In the genomic region with DNA sequence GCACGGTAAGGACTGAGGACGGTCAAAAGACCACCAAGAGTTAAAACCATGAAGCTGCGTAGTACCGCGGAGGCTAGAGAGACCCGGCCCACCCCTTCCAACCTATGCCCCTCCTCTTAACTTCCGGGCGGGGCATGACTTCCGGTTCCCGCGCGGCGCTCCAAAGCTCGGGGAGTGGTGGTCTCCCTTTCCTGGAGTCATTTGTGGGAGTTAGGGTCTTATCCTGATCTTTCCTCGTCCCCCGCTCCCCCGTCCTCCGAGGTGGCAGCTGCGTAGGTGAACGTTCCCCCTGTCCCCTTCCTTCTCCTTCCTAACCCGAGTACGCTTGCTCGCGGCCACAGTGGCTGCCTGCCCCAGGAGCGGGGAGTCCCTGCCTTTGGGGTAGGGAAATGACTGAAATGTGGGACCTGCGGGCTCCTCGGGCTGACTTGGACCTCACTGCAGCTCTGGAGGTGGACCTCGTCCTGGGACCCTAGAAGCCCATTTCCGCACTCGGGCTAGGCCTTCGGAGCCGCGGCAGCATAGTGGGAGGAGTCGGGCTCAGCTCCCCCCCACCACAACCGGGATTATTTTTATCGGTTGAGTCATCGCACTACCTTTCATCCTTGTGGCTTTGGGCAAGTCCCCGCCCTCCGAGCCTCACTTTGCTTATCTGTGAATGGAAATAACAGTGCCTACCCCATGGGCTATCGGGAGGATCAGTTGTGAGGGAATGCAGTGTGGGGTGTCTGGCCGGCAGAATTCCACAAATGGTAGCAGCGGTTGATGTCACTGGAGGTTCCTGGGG, we compare ENCODE assay signal across 8 cellular contexts. TPM values are rescaled to one million over a fixed set of nuclear protein-coding genes. Genes with fewer than 3 reads are reported as not detected.
DNase-seq lines count a peak whose midpoint lies in the region; ATAC-seq and TF ChIP-seq lines count a peak whose summit lies in the region.

No MANE protein-coding gene starts in this region.

- CTCF ChIA-PET in BJ (lab: Yijun Ruan, JAX), result interaction anchor here (0.7 to 1.3 kb wide), 7 partner anchors 13 to 391 kb away, joined by 3 to 4 read pairs (median 3); no protein-coding TSS in a partner anchor

- intact Hi-C loops in colonic mucosa (cut with DNase I), result no loop called here

- no peaks in the 10 kb centered on the region for H3K27me3 ChIP-seq in BJ (ENCODE audit: control insufficient read depth, insufficient read depth, low read length)
- no peaks in the 10 kb centered on the region for H3K27me3 ChIP-seq in colonic mucosa

- peak overlapping the region; percentile 99 to 100 for H3K9ac ChIP-seq in colonic mucosa (ENCODE audit: low read depth in 2 of 2, low read length in 2 of 2)

- POLR2A ChIA-PET in BJ (lab: Charles Lee), result interaction anchor here (0.8 to 1.0 kb wide), 2 partner anchors 26 to 225 kb away, joined by 3 read pairs; no protein-coding TSS in a partner anchor

- H3K4me3 ChIP-seq in BJ (ENCODE audit: low read depth, low read length) (peak overlapping the region; percentile 99), colonic mucosa (peak overlapping the region; percentile 78)

- H3K27ac ChIP-seq in colonic mucosa, result peak overlapping the region; percentile 99

- peaks cover 9% of the 10 kb centered on the region for H3K4me1 ChIP-seq in colonic mucosa

- ATAC-seq in GM19328 (IDR thresholded peaks at IDR 0.05; ENCODE audit: unreplicated experiment), result peak; percentile 67
- ATAC-seq in HG03460 (IDR thresholded peaks at IDR 0.05; ENCODE audit: unreplicated experiment), result peak; percentile 76

- TF ChIP-seq CTCF in BJ (IDR thresholded peaks at IDR 0.05; ENCODE audit: insufficient read depth, low read depth, low read length), result no peak
- TF ChIP-seq CTCF in colonic mucosa (IDR thresholded peaks at IDR 0.05), result no peak

- H3K9me3 ChIP-seq in colonic mucosa, result no peaks in the 10 kb centered on the region

- H3K36me3 ChIP-seq in BJ (ENCODE audit: control insufficient read depth, insufficient read depth, low read length), result peaks cover 2% of the 10 kb centered on the region; the same call in 1 of the 2 replicates
- no peaks in the 10 kb centered on the region for H3K36me3 ChIP-seq in colonic mucosa

- DNase-seq in BJ (ENCODE audit: low read depth), result no peak
- peak; percentile 12 to 88 for DNase-seq in NCI-H526 (lab: John Stamatoyannopoulos, UW)
- DNase-seq in activated CD4-positive, alpha-beta T cell treated with anti-CD3 and anti-CD28 coated beads for 48 hours, result peak; percentile 93
- DNase-seq in colonic mucosa, result peak; percentile 86
- peak; percentile 97 for DNase-seq in left kidney (ENCODE audit: low read depth, low spot score)
- DNase-seq in stimulated activated CD4-positive, alpha-beta T cell treated with anti-CD3 and anti-CD28 coated beads, Interleukin-1b, Interleukin-23, amount 100 ng/mL, for 4 hours (ENCODE audit: low read depth in 2 of 2), result peak; percentile 72 to 83

RNA-seq across cellular contexts. Expression of a gene that starts 24.1 kb away (rescaled TPM):
- not detected in 2 replicates for polyA plus RNA-seq in BJ (2011; rRNA removed)
- polyA minus RNA-seq in BJ (2011; rRNA and poly(A)+ RNA removed), result not detected in 2 replicates
- 10 to 100 TPM in 1 of 2 donors, under 1 TPM in 1; 0.56 to 25.0 TPM for total RNA-seq in colonic mucosa

RNA-seq across cellular contexts. Expression of a gene that starts 26.9 kb away (rescaled TPM):
- polyA plus RNA-seq in BJ (2011; rRNA removed), result 148 and 304 TPM in 2 replicates
- 150 and 189 TPM in 2 replicates for polyA minus RNA-seq in BJ (2011; rRNA and poly(A)+ RNA removed)
- 100 to 1,000 TPM; 264 to 345 TPM for total RNA-seq in colonic mucosa

RNA-seq across cellular contexts. Expression of a gene that starts 48.7 kb away (rescaled TPM):
- not detected in 2 replicates for polyA plus RNA-seq in BJ (2011; rRNA removed)
- not detected in 2 replicates for polyA minus RNA-seq in BJ (2011; rRNA and poly(A)+ RNA removed)
- 10 to 100 TPM in 1 of 2 donors, under 1 TPM in 1; 0.42 to 16.7 TPM for total RNA-seq in colonic mucosa
